11 cellular contexts compared by ENCODE assay signal in genomic region chr2:8576525-8577157, GRCh38.
DNase-seq lines count a peak whose midpoint lies in the region; ATAC-seq and TF ChIP-seq lines count a peak whose summit lies in the region.
"Had no signal": no experiment of that assay in that cellular context is flagged by ENCODE, and none has a peak within 500 bp of the region (broad histone marks: within the 10 kb centered on the region; RNA-seq: fewer than 3 reads in every experiment).

No MANE protein-coding gene starts in this region.

- H3K9ac ChIP-seq in colonic mucosa (ENCODE audit: low read depth in 2 of 2, low read length in 2 of 2) = no peak overlapping the region

- H3K27me3 Mint-ChIP-seq in T-helper 17 cell (peaks cover 5% of the 10 kb centered on the region), immature natural killer cell (ENCODE audit: low read depth in 3 of 3) (peaks cover 0 to 7% (median 6%) of the 10 kb centered on the region in 3 donors)

- peak; percentile 24 to 38 for DNase-seq in AML-193 (lab: John Stamatoyannopoulos, UW)
- DNase-seq in T-helper 17 cell = no peak
- DNase-seq in immature natural killer cell = peak; percentile 22 to 25 (median 23)
- DNase-seq in NCI-H1417 treated with DMSO at 0.1 percent for 48 hours (lab: John Stamatoyannopoulos, UW) = no peak
- DNase-seq in DMS 273 treated with DMSO at 0.1 percent for 48 hours (lab: John Stamatoyannopoulos, UW) = no peak
- no peak for DNase-seq in colonic mucosa
- no peak for DNase-seq in cerebellar cortex (ENCODE audit: low spot score)
- DNase-seq: DMS79 had no signal

- no peaks in the 10 kb centered on the region for H3K27me3 ChIP-seq in colonic mucosa
- H3K27me3 ChIP-seq: pancreas had no signal

- H3K4me1 Mint-ChIP-seq in T-helper 17 cell (peaks cover 40% of the 10 kb centered on the region), immature natural killer cell (peaks cover 37 to 39% of the 10 kb centered on the region in 2 donors)

- H3K9me3 ChIP-seq in T-helper 17 cell (ENCODE audit: control insufficient read depth, low read length, poor library complexity, severe bottlenecking) = no peaks in the 10 kb centered on the region
- no peaks in the 10 kb centered on the region for H3K9me3 ChIP-seq in colonic mucosa
- H3K9me3 ChIP-seq: pancreas had no signal

- no peak overlapping the region for H3K27ac ChIP-seq in colonic mucosa
- H3K27ac ChIP-seq: HL-60, pancreas had no signal

- no peak overlapping the region for H3K4me3 ChIP-seq in colonic mucosa
- H3K4me3 ChIP-seq: pancreas had no signal

- H3K4me1 ChIP-seq in colonic mucosa = peaks cover 15% of the 10 kb centered on the region

- intact Hi-C loops in colonic mucosa (cut with DNase I) = no loop called here

- peak overlapping the region; percentile 83 for H3K4me3 Mint-ChIP-seq in T-helper 17 cell
- H3K4me3 Mint-ChIP-seq in immature natural killer cell = peak overlapping the region; percentile 54 to 81 (median 76)

- ATAC-seq in GM21423 (IDR thresholded peaks at IDR 0.05; ENCODE audit: unreplicated experiment) = peak; percentile 31
- ATAC-seq in T-helper 17 cell = peak; percentile 77

- H3K9me3 Mint-ChIP-seq in immature natural killer cell = no peaks in the 10 kb centered on the region

- no peak for TF ChIP-seq CTCF in colonic mucosa (IDR thresholded peaks at IDR 0.05)

- H3K27ac Mint-ChIP-seq in T-helper 17 cell = peak overlapping the region; percentile 68
- peak overlapping the region in 3 of 6 donors; percentile 11 to 56 (median 42) for H3K27ac Mint-ChIP-seq in immature natural killer cell

- H3K36me3 ChIP-seq in colonic mucosa = no peaks in the 10 kb centered on the region
- H3K36me3 ChIP-seq: pancreas had no signal

- no peaks in the 10 kb centered on the region for H3K36me3 Mint-ChIP-seq in T-helper 17 cell (ENCODE audit: low read depth)
- H3K36me3 Mint-ChIP-seq in immature natural killer cell = no peaks in the 10 kb centered on the region

Comparison
In these comparisons a context has a peak if more than half of its experiments do, and no peak if none do; other contexts are left out.
1. DNase-seq: peak in AML-193 (2 of 2) and immature natural killer cell (3 of 3); none in T-helper 17 cell (0 of 3), NCI-H1417 treated with DMSO at 0.1 percent for 48 hours (single experiment), DMS 273 treated with DMSO at 0.1 percent for 48 hours (single experiment), colonic mucosa (single experiment) and cerebellar cortex (single experiment).